Comparison of ENCODE assay signal across 11 cellular contexts in the genomic region with DNA sequence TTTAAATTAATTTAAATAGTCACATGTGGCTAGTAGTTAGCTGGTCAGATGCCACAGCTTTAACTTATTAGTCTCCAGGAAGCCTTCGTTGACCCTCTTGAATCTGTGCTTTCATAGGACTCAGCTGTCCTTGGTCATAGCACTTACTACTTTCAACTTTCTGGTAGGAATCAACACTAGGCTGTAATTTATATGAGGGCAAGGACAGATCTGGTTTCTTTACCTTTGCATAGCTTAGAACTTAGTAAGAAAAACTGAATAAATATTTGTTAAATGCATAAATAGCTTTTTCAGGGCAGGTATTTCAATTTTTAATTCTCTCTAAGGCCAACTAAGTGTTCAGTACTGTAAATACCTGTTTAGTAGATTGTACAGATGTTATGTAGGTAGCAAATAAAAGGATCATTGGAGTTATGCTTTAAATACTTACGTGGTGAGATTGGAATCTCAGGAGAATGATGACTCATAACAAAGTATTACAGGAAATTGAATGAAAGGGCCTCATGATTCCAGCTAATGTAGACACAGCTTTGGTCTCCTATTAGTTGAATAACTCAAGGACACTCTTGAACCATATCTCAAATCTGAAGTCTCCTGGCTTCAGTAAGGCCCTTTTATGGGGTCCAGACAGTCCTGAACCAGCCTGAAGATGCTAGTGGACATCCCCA. TPM values are rescaled to one million over a fixed set of nuclear protein-coding genes. Genes with fewer than 3 reads are reported as not detected.
A peak's percentile ranks its signal among the peaks of the same experiment; 100 is the strongest.
DNase-seq lines count a peak whose midpoint lies in the region; ATAC-seq and TF ChIP-seq lines count a peak whose summit lies in the region.
"Had no signal": no experiment of that assay in that cellular context is flagged by ENCODE, and none has a peak within 500 bp of the region (broad histone marks: within the 10 kb centered on the region; RNA-seq: fewer than 3 reads in every experiment).

No MANE protein-coding gene starts in this region.

- peak overlapping the region; percentile 99 for H3K27ac Mint-ChIP-seq in activated naive CD4-positive, alpha-beta T cell treated with anti-CD3 and anti-CD28 coated beads, Interleukin-2, amount 10 ng/mL, durations not matched to agents 7 days and 5 days
- H3K27ac Mint-ChIP-seq in activated T-helper 2 cell treated with anti-CD3 and anti-CD28 coated beads, Interferon-gamma antibody, Interleukin-2, Interleukin-4, amounts not matched to agents 10 μg/mL and 5 μg/mL and 100 μg/mL, durations not matched to agents 14 hours and 24 hours and 36 hours, result peak overlapping the region; percentile 42

- TF ChIP-seq CTCF in transverse colon (IDR thresholded peaks at IDR 0.05), result no peak

- intact Hi-C loops in activated T-helper 2 cell treated with anti-CD3 and anti-CD28 coated beads, Interferon-gamma antibody, Interleukin-2, Interleukin-4, amounts not matched to agents 10 μg/mL and 5 μg/mL and 100 μg/mL, durations not matched to agents 14 hours and 24 hours and 36 hours (cut with micrococcal nuclease), result loop anchor here (2.0 to 10.0 kb wide), 3 partner anchors 160 to 223 kb away; a partner anchor contains a TSS
- intact Hi-C loops in transverse colon (cut with DNase I; ENCODE audit: low total_unique reads), result loop anchor here (10.0 kb wide), 1 partner anchor 133 kb away; a partner anchor contains a TSS

- CTCF ChIA-PET in activated naive CD4-positive, alpha-beta T cell treated with anti-CD3 and anti-CD28 coated beads, Interleukin-2, amount 10 ng/mL, durations not matched to agents 7 days and 5 days (lab: Charles Lee), result interaction anchor here (0.6 to 1.3 kb wide), 2 partner anchors 12 to 551 kb away, joined by 3 read pairs; no protein-coding TSS in a partner anchor

- H3K27me3 ChIP-seq in transverse colon, result no peaks in the 10 kb centered on the region

- peaks cover 56% of the 10 kb centered on the region for H3K4me1 Mint-ChIP-seq in activated naive CD4-positive, alpha-beta T cell treated with anti-CD3 and anti-CD28 coated beads, Interleukin-2, amount 10 ng/mL, durations not matched to agents 7 days and 5 days
- H3K4me1 Mint-ChIP-seq in activated T-helper 2 cell treated with anti-CD3 and anti-CD28 coated beads, Interferon-gamma antibody, Interleukin-2, Interleukin-4, amounts not matched to agents 10 μg/mL and 5 μg/mL and 100 μg/mL, durations not matched to agents 14 hours and 24 hours and 36 hours (ENCODE audit: low read depth), result peaks cover 49% of the 10 kb centered on the region

- H3K4me3 Mint-ChIP-seq in activated naive CD4-positive, alpha-beta T cell treated with anti-CD3 and anti-CD28 coated beads, Interleukin-2, amount 10 ng/mL, durations not matched to agents 7 days and 5 days, result peak overlapping the region; percentile 89
- peak overlapping the region; percentile 80 for H3K4me3 Mint-ChIP-seq in activated T-helper 2 cell treated with anti-CD3 and anti-CD28 coated beads, Interferon-gamma antibody, Interleukin-2, Interleukin-4, amounts not matched to agents 10 μg/mL and 5 μg/mL and 100 μg/mL, durations not matched to agents 14 hours and 24 hours and 36 hours (ENCODE audit: low read depth)

- TF ChIP-seq POLR2A in transverse colon (IDR thresholded peaks at IDR 0.05), result no peak

- peaks cover 19% of the 10 kb centered on the region for H3K27me3 Mint-ChIP-seq in activated naive CD4-positive, alpha-beta T cell treated with anti-CD3 and anti-CD28 coated beads, Interleukin-2, amount 10 ng/mL, durations not matched to agents 7 days and 5 days
- peaks cover 4% of the 10 kb centered on the region for H3K27me3 Mint-ChIP-seq in activated T-helper 2 cell treated with anti-CD3 and anti-CD28 coated beads, Interferon-gamma antibody, Interleukin-2, Interleukin-4, amounts not matched to agents 10 μg/mL and 5 μg/mL and 100 μg/mL, durations not matched to agents 14 hours and 24 hours and 36 hours (ENCODE audit: low read depth)

- no peaks in the 10 kb centered on the region for H3K36me3 ChIP-seq in transverse colon

- H3K4me1 ChIP-seq in transverse colon, result peaks cover 0 to 20% (median 5%) of the 10 kb centered on the region in 4 donors

- WGBS in transverse colon (ENCODE audit: low coverage in 1 of 2), 2 donors, result 31 to 68% methylated on average over 1 to 2 of the region's 2 CpGs

- no peaks in the 10 kb centered on the region for H3K9me3 Mint-ChIP-seq in activated naive CD4-positive, alpha-beta T cell treated with anti-CD3 and anti-CD28 coated beads, Interleukin-2, amount 10 ng/mL, durations not matched to agents 7 days and 5 days
- H3K9me3 Mint-ChIP-seq in activated T-helper 2 cell treated with anti-CD3 and anti-CD28 coated beads, Interferon-gamma antibody, Interleukin-2, Interleukin-4, amounts not matched to agents 10 μg/mL and 5 μg/mL and 100 μg/mL, durations not matched to agents 14 hours and 24 hours and 36 hours, result no peaks in the 10 kb centered on the region

- no peak overlapping the region for H3K4me3 ChIP-seq in transverse colon

- no peak for DNase-seq in activated naive CD4-positive, alpha-beta T cell treated with anti-CD3 and anti-CD28 coated beads, Interleukin-2, amount 10 ng/mL, durations not matched to agents 7 days and 5 days
- no peak for DNase-seq in activated naive CD4-positive, alpha-beta T cell (lab: John Stamatoyannopoulos, UW)
- DNase-seq in activated T-helper 2 cell treated with anti-CD3 and anti-CD28 coated beads, Interferon-gamma antibody, Interleukin-2, Interleukin-4, amounts not matched to agents 10 μg/mL and 5 μg/mL and 100 μg/mL, durations not matched to agents 14 hours and 24 hours and 36 hours (ENCODE audit: low spot score), result no peak
- peak; percentile 79 for DNase-seq in iris pigment epithelial cell (ENCODE audit: low read depth)
- no peak for DNase-seq in transverse colon
- DNase-seq in NCI-H146 treated with DMSO at 0.1 percent for 48 hours (lab: John Stamatoyannopoulos, UW; ENCODE audit: unreplicated experiment), result no peak
- no peak for DNase-seq in activated gamma-delta T cell (lab: John Stamatoyannopoulos, UW)
- DNase-seq: anterior cingulate cortex, Right ventricle myocardium superior had no signal

- no peaks in the 10 kb centered on the region for H3K9me3 ChIP-seq in transverse colon

- H3K36me3 Mint-ChIP-seq in activated naive CD4-positive, alpha-beta T cell treated with anti-CD3 and anti-CD28 coated beads, Interleukin-2, amount 10 ng/mL, durations not matched to agents 7 days and 5 days, result peaks cover 27% of the 10 kb centered on the region
- peaks cover 29% of the 10 kb centered on the region for H3K36me3 Mint-ChIP-seq in activated T-helper 2 cell treated with anti-CD3 and anti-CD28 coated beads, Interferon-gamma antibody, Interleukin-2, Interleukin-4, amounts not matched to agents 10 μg/mL and 5 μg/mL and 100 μg/mL, durations not matched to agents 14 hours and 24 hours and 36 hours (ENCODE audit: low read depth)

- peak overlapping the region in 3 of 4 donors; percentile 87 to 92 (median 91) for H3K27ac ChIP-seq in transverse colon

- TF ChIP-seq EP300 in transverse colon (IDR thresholded peaks at IDR 0.05; ENCODE audit: low read depth), result no peak

- in situ Hi-C loops in transverse colon (cut with MboI; ENCODE audit: low pct_ligation_motif_present in 1 of 4, low pct_unique_long_range_greater_than_20kb in 1 of 4, low sequenced_read_pairs in 3 of 4), result no loop called here

- ATAC-seq in GM19351 (IDR thresholded peaks at IDR 0.05; ENCODE audit: unreplicated experiment), result no peak
- ATAC-seq: left lobe of liver had no signal

RNA-seq across cellular contexts. Expression of a gene that starts 2.6 kb away (rescaled TPM):
- 21.5 and 21.8 TPM in 2 replicates for total RNA-seq in activated T-helper 2 cell treated with anti-CD3 and anti-CD28 coated beads, Interferon-gamma antibody, Interleukin-2, Interleukin-4, amounts not matched to agents 10 μg/mL and 5 μg/mL and 100 μg/mL, durations not matched to agents 14 hours and 24 hours and 36 hours
- total RNA-seq in transverse colon, result 10 to 100 TPM; 11.9 to 37.8 (median 22.5) TPM

RNA-seq across cellular contexts. Expression of a gene that starts 43.4 kb away (rescaled TPM):
- total RNA-seq in activated T-helper 2 cell treated with anti-CD3 and anti-CD28 coated beads, Interferon-gamma antibody, Interleukin-2, Interleukin-4, amounts not matched to agents 10 μg/mL and 5 μg/mL and 100 μg/mL, durations not matched to agents 14 hours and 24 hours and 36 hours, result not detected in 2 replicates
- total RNA-seq in transverse colon, result under 1 TPM in 1 of 4 donors, not detected in 3; under 0.01 TPM
- total RNA-seq: left lobe of liver had no signal
